ENCODE assay signal across 16 cellular contexts in genomic region chr20:47782091-47782490, GRCh38. TPM values are rescaled to one million over a fixed set of nuclear protein-coding genes. Genes with fewer than 3 reads are reported as not detected.
DNase-seq lines count a peak whose midpoint lies in the region; ATAC-seq, FAIRE-seq and TF ChIP-seq lines count a peak whose summit lies in the region.
"Had no signal": no experiment of that assay in that cellular context is flagged by ENCODE, and none has a peak within 500 bp of the region (broad histone marks: within the 10 kb centered on the region; RNA-seq: fewer than 3 reads in every experiment).

No MANE protein-coding gene starts in this region.

- no peak for TF ChIP-seq CTCF in left ventricle myocardium inferior (IDR thresholded peaks at IDR 0.05; ENCODE audit: borderline replicate concordance)
- TF ChIP-seq CTCF in PC-9 (conservative IDR thresholded peaks at IDR 0.05): no peak
- TF ChIP-seq CTCF in neural crest cell (conservative IDR thresholded peaks at IDR 0.05): no peak
- no peak for TF ChIP-seq CTCF in pancreas (IDR thresholded peaks at IDR 0.05)
- no peak for TF ChIP-seq CTCF in osteocyte (IDR thresholded peaks at IDR 0.05)

- peak overlapping the region; percentile 98 for H3K4me2 ChIP-seq in PC-9
- H3K4me2 ChIP-seq: GM23338 had no signal

- H2AFZ ChIP-seq in PC-9: no peak overlapping the region
- H2AFZ ChIP-seq: GM23338 had no signal

- peak overlapping the region; percentile 34 for H3K4me3 Mint-ChIP-seq in neural crest cell
- H3K4me3 Mint-ChIP-seq in osteocyte (ENCODE audit: unreplicated experiment): no peak overlapping the region
- H3K4me3 Mint-ChIP-seq: CD4-positive, alpha-beta memory T cell; GM23338 had no signal

- H3K9me3 ChIP-seq in left ventricle myocardium inferior (replicated peaks) (no peaks in the 10 kb centered on the region), PC-9 (ENCODE audit: insufficient read depth, low read depth) (no peaks in the 10 kb centered on the region), pancreas (no peaks in the 10 kb centered on the region)

- H3K27ac ChIP-seq in left ventricle myocardium inferior (replicated peaks) (no peak overlapping the region), PC-9 (0 out of 2 replicates have a peak overlapping the region, but pooled peaks have one; percentile 83), pancreas (no peak overlapping the region)
- H3K27ac ChIP-seq: BLaER1 treated with 17β-estradiol and CSF1 and Interleukin-3, amounts not matched to agents 10 nM and 100 nM had no signal

- H3F3A ChIP-seq in PC-9 (ENCODE audit: insufficient read depth, low read depth): peaks cover 38% of the 10 kb centered on the region

- ATAC-seq in Right ventricle myocardium inferior: no peak
- ATAC-seq in pancreas: no peak
- ATAC-seq: GM23338 had no signal

- no peak for FAIRE-seq in pancreas (lab: Jason Lieb, UNC)
- FAIRE-seq: G401.6, GM12891 had no signal

- H3K36me3 ChIP-seq in left ventricle myocardium inferior (no peaks in the 10 kb centered on the region), PC-9 (ENCODE audit: low read depth) (peaks cover 56% of the 10 kb centered on the region), pancreas (no peaks in the 10 kb centered on the region)

- H3K36me3 Mint-ChIP-seq in neural crest cell (ENCODE audit: low read depth) (no peaks in the 10 kb centered on the region), osteocyte (ENCODE audit: unreplicated experiment) (no peaks in the 10 kb centered on the region)

- H3K4me1 ChIP-seq in left ventricle myocardium inferior: peaks cover 56% of the 10 kb centered on the region
- peaks cover 38% of the 10 kb centered on the region for H3K4me1 ChIP-seq in PC-9 (replicated peaks; ENCODE audit: insufficient read depth)
- peaks cover 0 to 7% (median 4%) of the 10 kb centered on the region in 3 donors for H3K4me1 ChIP-seq in pancreas

- 84 to 91% methylated on average over 7 of the region's 7 CpGs for WGBS in pancreas, 2 donors

- H3K27me3 Mint-ChIP-seq in neural crest cell (ENCODE audit: low read depth) (peaks cover 33% of the 10 kb centered on the region), osteocyte (ENCODE audit: unreplicated experiment) (peaks cover 11% of the 10 kb centered on the region)

- no TSS peak for BruUV-seq in PC-9 (replicated peaks; lab: Mats Ljungman, UMichigan)

- CTCF ChIA-PET in PC-9 (lab: Charles Lee): no interaction called here

- DNase-seq in Right ventricle myocardium inferior (ENCODE audit: missing footprints): peak; percentile 74
- DNase-seq in left ventricle myocardium inferior: no peak
- DNase-seq in PC-9: no peak
- no peak for DNase-seq in neural crest cell (ENCODE audit: low read depth, low spot score)
- no peak for DNase-seq in pancreas
- no peak for DNase-seq in osteocyte (ENCODE audit: extremely low spot score, unreplicated experiment)
- DNase-seq in EL: no peak
- DNase-seq: 8988T; CD4-positive, alpha-beta memory T cell; DMS79; H7 had no signal

- H4K20me1 ChIP-seq in PC-9 (ENCODE audit: insufficient read depth): peaks cover 73% of the 10 kb centered on the region

- no peaks in the 10 kb centered on the region for H3K9me3 Mint-ChIP-seq in neural crest cell
- no peaks in the 10 kb centered on the region for H3K9me3 Mint-ChIP-seq in osteocyte (ENCODE audit: unreplicated experiment)
- H3K9me3 Mint-ChIP-seq: IgD-negative memory B cell had no signal

- intact Hi-C loops in Right ventricle myocardium inferior (cut with DNase I) (loop anchor here (10.0 kb wide), 1 partner anchor 593 kb away; no protein-coding TSS in a partner anchor), left ventricle myocardium inferior (cut with micrococcal nuclease) (loop anchor here (10.0 kb wide), 1 partner anchor 833 kb away; no protein-coding TSS in a partner anchor), PC-9 (cut with micrococcal nuclease; ENCODE audit: unreplicated experiment) (loop anchor here (10.0 kb wide), 1 partner anchor 413 kb away; no protein-coding TSS in a partner anchor), pancreas (cut with DNase I) (no loop called here)

- peaks cover 93% of the 10 kb centered on the region for H3K79me2 ChIP-seq in PC-9 (ENCODE audit: low read depth)

- H3K4me3 ChIP-seq in left ventricle myocardium inferior (no peak overlapping the region), PC-9 (peak overlapping the region; percentile 98; the same call in 1 of the 2 replicates), pancreas (no peak overlapping the region)
- H3K4me3 ChIP-seq: BLaER1 treated with 17β-estradiol and CSF1 and Interleukin-3, amounts not matched to agents 10 nM and 100 nM; GM23338 had no signal

- H3K27ac Mint-ChIP-seq in neural crest cell (ENCODE audit: unreplicated experiment) (no peak overlapping the region), osteocyte (ENCODE audit: unreplicated experiment) (no peak overlapping the region)
- H3K27ac Mint-ChIP-seq: CD4-positive, alpha-beta memory T cell; GM23338; IgD-negative memory B cell had no signal

- no peaks in the 10 kb centered on the region for H3K9me2 ChIP-seq in PC-9 (ENCODE audit: insufficient read depth)

- POLR2A ChIA-PET in PC-9 (lab: Charles Lee; ENCODE audit: unreplicated experiment): no interaction called here

- H3K4me1 Mint-ChIP-seq in neural crest cell (peaks cover 37% of the 10 kb centered on the region), osteocyte (ENCODE audit: unreplicated experiment) (peaks cover 36% of the 10 kb centered on the region)

- peaks cover 54% of the 10 kb centered on the region for H3K27me3 ChIP-seq in left ventricle myocardium inferior (ENCODE audit: low read depth)
- no peaks in the 10 kb centered on the region for H3K27me3 ChIP-seq in PC-9 (ENCODE audit: insufficient read depth, low read depth)
- no peaks in the 10 kb centered on the region for H3K27me3 ChIP-seq in pancreas

RNA-seq across cellular contexts. Expression of gene SULF2, which starts 3.2 kb away (rescaled TPM):
- total RNA-seq in Right ventricle myocardium inferior (29.5 TPM), left ventricle myocardium inferior (40.7 TPM), PC-9 (2021) (439 and 495 TPM in 2 replicates), neural crest cell (18.5 and 22.9 TPM in 2 replicates), pancreas (10 to 100 TPM in 3 of 6 donors, 1 to 10 TPM in 3; 4.5 to 41.7 (median 8.5) TPM), osteocyte (39.1 and 40.4 TPM in 2 replicates)
- polyA plus RNA-seq in pancreas: 10 to 100 TPM in 1 of 2 donors, 1 to 10 TPM in 1; 7.7 to 14.2 TPM

Comparison
In these comparisons a context has a peak if more than half of its experiments do, and no peak if none do; other contexts are left out.
1. RNA of gene SULF2, which starts 3.2 kb away (total RNA-seq): 439 to 495 TPM in PC-9; 40.7 TPM in left ventricle myocardium inferior (single experiment), 39.1 to 40.4 TPM in osteocyte, 29.5 TPM in Right ventricle myocardium inferior (single experiment), 18.5 to 22.9 TPM in neural crest cell and 4.5 to 41.7 TPM in pancreas; every median in the first group is over 10 times any median in the second.
2. intact Hi-C loops: an anchor here in Right ventricle myocardium inferior (10.0 kb wide), left ventricle myocardium inferior (10.0 kb wide) and PC-9 (10.0 kb wide); none called in pancreas.